11 cellular contexts compared by ENCODE assay signal in the genomic region with DNA sequence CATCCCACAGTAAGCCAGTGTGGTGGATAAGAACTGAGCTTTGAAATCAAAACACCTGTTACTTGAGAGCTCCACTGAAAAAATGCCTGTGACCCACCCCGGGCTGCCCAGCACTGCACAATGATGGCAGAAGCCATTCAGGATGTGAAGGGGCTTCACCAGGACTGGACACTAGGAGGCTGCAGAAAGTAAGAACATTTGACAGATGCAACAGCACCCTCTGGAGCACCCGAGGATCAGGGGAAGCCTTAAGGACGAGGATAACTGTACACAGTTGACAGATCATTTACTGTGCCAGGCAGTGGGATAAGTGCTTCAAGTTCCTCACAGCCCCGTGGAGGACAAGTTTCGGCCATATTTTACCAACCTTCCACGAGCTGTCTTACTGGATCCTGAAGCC. TPM values are rescaled to one million over a fixed set of nuclear protein-coding genes. Genes with fewer than 3 reads are reported as not detected.
A peak's percentile ranks its signal among the peaks of the same experiment; 100 is the strongest.
DNase-seq lines count a peak whose midpoint lies in the region; ATAC-seq, FAIRE-seq and TF ChIP-seq lines count a peak whose summit lies in the region.
"Not testable (repeated sequence)": the region's sequence is repeated elsewhere in the genome, so short reads cannot be mapped to it uniquely, and the experiment has no call there.
"Had no signal": no experiment of that assay in that cellular context is flagged by ENCODE, and none has a peak within 500 bp of the region (broad histone marks: within the 10 kb centered on the region; RNA-seq: fewer than 3 reads in every experiment).

No MANE protein-coding gene starts in this region.

- not testable (repeated sequence) for H3K23me2 ChIP-seq in H1 (ENCODE audit: low read depth, low read length)

- not testable (repeated sequence) for H3K14ac ChIP-seq in H1 (ENCODE audit: insufficient read length)

- H2BK12ac ChIP-seq in H1 (ENCODE audit: low read depth, low read length): not testable (repeated sequence)

- not testable (repeated sequence) for H3K4me3 ChIP-seq in PC-3 (ENCODE audit: low read length); H1 (ENCODE audit: extremely low read depth in 1 of 4, insufficient read depth in 2 of 4, low read depth in 3 of 4, low read length in 4 of 4); mucosa of descending colon

- TF ChIP-seq EP300 in H1 (IDR thresholded peaks at IDR 0.05; ENCODE audit: borderline replicate concordance in 1 of 2, low read depth in 2 of 2, low read length in 2 of 2): not testable (repeated sequence)

- H3F3A ChIP-seq in PC-3 (ENCODE audit: low read length, unreplicated experiment): not testable (repeated sequence)

- intact Hi-C loops in PC-3 (cut with micrococcal nuclease); mucosa of descending colon (cut with DNase I, micrococcal nuclease): not testable (repeated sequence)

- H3K27ac Mint-ChIP-seq in WTC11: not testable (repeated sequence)

- not testable (repeated sequence) for H3K27me3 ChIP-seq in PC-3 (ENCODE audit: low read length); H1 (replicated peaks in 1 of 4; ENCODE audit: control insufficient read depth in 3 of 4, extremely low read depth in 1 of 4, insufficient read depth in 3 of 4, low read length in 3 of 4)

- not testable (repeated sequence) for H3K4me1 ChIP-seq in PC-3 (ENCODE audit: insufficient read depth, low read length); H1 (replicated peaks in 1 of 4; ENCODE audit: control insufficient read depth in 3 of 4, insufficient read depth in 4 of 4, low read length in 3 of 4); mucosa of descending colon (ENCODE audit: low read depth)

- no CpG with 5 or more reads among the region's 6 CpGs for WGBS in H1 (ENCODE audit: extremely low coverage in 1 of 2, insufficient coverage in 1 of 2, insufficient read length in 1 of 2, insufficient replicate concordance in 2 of 2, low coverage in 1 of 2, low lambda C conversion rate in 2 of 2, missing lambda C conversion rate in 1 of 2), 2 experiments

- H2AK5ac ChIP-seq in H1 (ENCODE audit: low read depth, low read length): not testable (repeated sequence)

- peak; percentile 88 for FAIRE-seq in GM19239 (lab: Jason Lieb, UNC)
- FAIRE-seq in H1 (lab: Jason Lieb, UNC): peak; percentile 94

- not testable (repeated sequence) for H3K18ac ChIP-seq in H1 (ENCODE audit: extremely low read depth, low read length)

- H4K8ac ChIP-seq in H1 (ENCODE audit: extremely low read depth, insufficient read depth, low read length): not testable (repeated sequence)

- H3K4me3 Mint-ChIP-seq in WTC11: not testable (repeated sequence)

- not testable (repeated sequence) for TF ChIP-seq RAD21 in H1 (IDR thresholded peaks at IDR 0.05 in 1 of 2, conservative IDR thresholded peaks at IDR 0.05 in 1 of 2; ENCODE audit: low read depth in 2 of 2, low read length in 2 of 2)

- H4K91ac ChIP-seq in H1 (replicated peaks; ENCODE audit: insufficient read length, low read length): not testable (repeated sequence)

- POLR2A ChIA-PET in PC-3 (lab: Charles Lee; ENCODE audit: unreplicated experiment); WTC11 (lab: Charles Lee); H1 (lab: Charles Lee; ENCODE audit: partially characterized antibody): not testable (repeated sequence)

- not testable (repeated sequence) for H2BK120ac ChIP-seq in H1 (replicated peaks; ENCODE audit: low read depth, low read length)

- not testable (repeated sequence) for H3K23ac ChIP-seq in H1 (ENCODE audit: insufficient read length)

- not testable (repeated sequence) for H3K9me3 Mint-ChIP-seq in WTC11

- not testable (repeated sequence) for TF ChIP-seq CTCF in PC-3 (conservative IDR thresholded peaks at IDR 0.05; ENCODE audit: low read depth, low read length); WTC11 (IDR thresholded peaks at IDR 0.05); H1 (IDR thresholded peaks at IDR 0.05; ENCODE audit: control extremely low read depth in 1 of 3, insufficient read depth in 1 of 3, low read depth in 1 of 3, low read length in 3 of 3); mucosa of descending colon (IDR thresholded peaks at IDR 0.05)

- DNase-seq in GM19239 (ENCODE audit: insufficient read length, low spot score); PC-3; WTC11 (ENCODE audit: low spot score); H1 (ENCODE audit: low read depth in 1 of 2, low spot score in 2 of 2); mucosa of descending colon: not testable (repeated sequence)

- not testable (repeated sequence) for H3K27me3 Mint-ChIP-seq in WTC11 (ENCODE audit: low read depth)

- CTCF ChIA-PET in PC-3 (lab: Charles Lee); WTC11 (lab: Charles Lee); H1 (lab: Charles Lee; ENCODE audit: partially characterized antibody): not testable (repeated sequence)

- not testable (repeated sequence) for H3K36me3 Mint-ChIP-seq in WTC11

- not testable (repeated sequence) for H2AFZ ChIP-seq in PC-3 (ENCODE audit: low read length); H1 (ENCODE audit: low read length)

- not testable (repeated sequence) for H2BK5ac ChIP-seq in H1 (ENCODE audit: low read depth, low read length)

- not testable (repeated sequence) for H3K9ac ChIP-seq in PC-3 (ENCODE audit: low read length); H1 (replicated peaks in 1 of 4; ENCODE audit: extremely low read depth in 1 of 4, low read depth in 3 of 4, low read length in 3 of 4)

- not testable (repeated sequence) for H3K27ac ChIP-seq in PC-3 (ENCODE audit: low read length); H1 (ENCODE audit: low read depth, low read length)

- not testable (repeated sequence) for H3K4ac ChIP-seq in H1 (replicated peaks; ENCODE audit: insufficient read length, low read depth, low read length)

- H3K36me3 ChIP-seq in PC-3 (ENCODE audit: low read depth, low read length); H1 (ENCODE audit: control insufficient read depth in 2 of 4, insufficient read depth in 4 of 4, low read length in 3 of 4); mucosa of descending colon (ENCODE audit: low read depth): not testable (repeated sequence)

- not testable (repeated sequence) for H3K56ac ChIP-seq in H1 (replicated peaks; ENCODE audit: insufficient read length, low read depth, low read length)

- H4K5ac ChIP-seq in H1 (ENCODE audit: insufficient read length, low read depth, low read length): not testable (repeated sequence)

- not testable (repeated sequence) for TF ChIP-seq POLR2A in H1 (IDR thresholded peaks at IDR 0.05; ENCODE audit: control extremely low read depth in 1 of 2, low read depth in 2 of 2, low read length in 2 of 2)

- not testable (repeated sequence) for H3K9me2 ChIP-seq in PC-3 (replicated peaks; ENCODE audit: low read length)

- peak; percentile 66 for ATAC-seq in PC-3
- ATAC-seq in WTC11: peak; percentile 84
- peak; percentile 34 for ATAC-seq in mucosa of descending colon

- not testable (repeated sequence) for H3K4me1 Mint-ChIP-seq in WTC11

- H2BK15ac ChIP-seq in H1 (ENCODE audit: low read length): not testable (repeated sequence)

- not testable (repeated sequence) for H3K9me3 ChIP-seq in PC-3 (ENCODE audit: low read length); H1 (ENCODE audit: insufficient read depth in 2 of 2, low read depth in 1 of 2, low read length in 1 of 2); mucosa of descending colon

- not testable (repeated sequence) for H4K20me1 ChIP-seq in PC-3 (ENCODE audit: low read length); H1 (replicated peaks in 1 of 2; ENCODE audit: control insufficient read depth in 1 of 2, insufficient read depth in 2 of 2, low read length in 2 of 2)

- not testable (repeated sequence) for H3K4me2 ChIP-seq in PC-3 (ENCODE audit: low read length); H1 (ENCODE audit: insufficient read depth in 1 of 2, low read depth in 2 of 2, low read length in 2 of 2)

- not testable (repeated sequence) for H2BK20ac ChIP-seq in H1 (ENCODE audit: low read length)

- H3K79me2 ChIP-seq in PC-3 (ENCODE audit: low read length); H1 (ENCODE audit: control insufficient read depth in 1 of 2, insufficient read depth in 2 of 2, low read length in 2 of 2): not testable (repeated sequence)

- not testable (repeated sequence) for H3K79me1 ChIP-seq in H1 (ENCODE audit: low read depth, low read length)

- not testable (repeated sequence) for BruUV-seq in PC-3 (replicated peaks; lab: Mats Ljungman, UMichigan)

RNA-seq across cellular contexts. Expression of a gene that starts 30.4 kb away (rescaled TPM):
- not detected in 2 replicates for total RNA-seq in PC-3 (2014; rRNA removed)
- not detected in 3 replicates for total RNA-seq in WTC11 (2021)
- total RNA-seq in H1 (2021; fragmentation: NEBNext Ultra II Directional; extraction: Animal tissue kit (Norgen Biotek cat#: 25700)): not detected in 2 replicates
- not detected in 2 replicates for polyA plus RNA-seq in H1 (2011; rRNA removed)
- polyA plus RNA-seq in H1 (2011; cell fraction: cytosol; rRNA removed): not detected
- not detected for polyA plus RNA-seq in H1 (2011; cell fraction: nucleus; rRNA removed)
- polyA plus RNA-seq in H1 (2012, experiment 1 of 2): not detected in 4 replicates
- not detected for polyA plus RNA-seq in H1 (2012, experiment 2 of 2)
- polyA plus RNA-seq in H1 (2013, experiment 1 of 2): not detected
- not detected for polyA plus RNA-seq in H1 (2013, experiment 2 of 2)
- polyA minus RNA-seq in H1 (2011; rRNA and poly(A)+ RNA removed): not detected in 2 replicates
- not detected for polyA minus RNA-seq in H1 (2011; cell fraction: cytosol; rRNA and poly(A)+ RNA removed)
- not detected for polyA minus RNA-seq in H1 (2011; cell fraction: nucleus; rRNA and poly(A)+ RNA removed)
- total RNA-seq in mucosa of descending colon: not detected
- total RNA-seq: CD4-positive, alpha-beta T cell; IMR-90 had no signal
- polyA plus RNA-seq: BJ, IMR-90 had no signal

RNA-seq across cellular contexts. Expression of a gene that starts 31.6 kb away (rescaled TPM):
- total RNA-seq in PC-3 (2014; rRNA removed): 0.11 TPM in 1 of 2 replicates, not detected in the other
- 0.48 to 0.85 TPM (median 0.66 TPM) in 3 replicates for total RNA-seq in WTC11 (2021)
- 0.63 TPM in 2 replicates for total RNA-seq in H1 (2021; fragmentation: NEBNext Ultra II Directional; extraction: Animal tissue kit (Norgen Biotek cat#: 25700))
- polyA plus RNA-seq in H1 (2011; rRNA removed): 0.42 and 0.60 TPM in 2 replicates
- polyA plus RNA-seq in H1 (2011; cell fraction: cytosol; rRNA removed): 0.31 TPM
- 1.9 TPM for polyA plus RNA-seq in H1 (2011; cell fraction: nucleus; rRNA removed)
- polyA plus RNA-seq in H1 (2012, experiment 1 of 2): 0.18 to 0.64 TPM (median 0.33 TPM) in 4 replicates
- polyA plus RNA-seq in H1 (2012, experiment 2 of 2): 0.10 TPM
- 0.16 TPM for polyA plus RNA-seq in H1 (2013, experiment 1 of 2)
- polyA plus RNA-seq in H1 (2013, experiment 2 of 2): 0.18 TPM
- polyA minus RNA-seq in H1 (2011; rRNA and poly(A)+ RNA removed): 0.61 and 0.79 TPM in 2 replicates
- polyA minus RNA-seq in H1 (2011; cell fraction: cytosol; rRNA and poly(A)+ RNA removed): not detected
- polyA minus RNA-seq in H1 (2011; cell fraction: nucleus; rRNA and poly(A)+ RNA removed): 1.9 TPM
- 1 to 10 TPM; 1.3 to 2.2 (median 1.8) TPM for total RNA-seq in mucosa of descending colon

RNA-seq across cellular contexts. Expression of a gene that starts 39.5 kb away (rescaled TPM):
- total RNA-seq in PC-3 (2014; rRNA removed): not detected in 2 replicates
- not detected in 3 replicates for total RNA-seq in WTC11 (2021)
- not detected in 2 replicates for total RNA-seq in H1 (2021; fragmentation: NEBNext Ultra II Directional; extraction: Animal tissue kit (Norgen Biotek cat#: 25700))
- polyA plus RNA-seq in H1 (2011; rRNA removed): not detected in 2 replicates
- not detected for polyA plus RNA-seq in H1 (2011; cell fraction: cytosol; rRNA removed)
- not detected for polyA plus RNA-seq in H1 (2011; cell fraction: nucleus; rRNA removed)
- polyA plus RNA-seq in H1 (2012, experiment 1 of 2): not detected in 4 replicates
- polyA plus RNA-seq in H1 (2012, experiment 2 of 2): not detected
- polyA plus RNA-seq in H1 (2013, experiment 1 of 2): not detected
- not detected for polyA plus RNA-seq in H1 (2013, experiment 2 of 2)
- not detected in 2 replicates for polyA minus RNA-seq in H1 (2011; rRNA and poly(A)+ RNA removed)
- polyA minus RNA-seq in H1 (2011; cell fraction: cytosol; rRNA and poly(A)+ RNA removed): not detected
- not detected for polyA minus RNA-seq in H1 (2011; cell fraction: nucleus; rRNA and poly(A)+ RNA removed)
- total RNA-seq in mucosa of descending colon: not detected
- total RNA-seq: Caco-2; CD4-positive, alpha-beta T cell; HFFc6; HT1080; IMR-90 had no signal
- polyA plus RNA-seq: BJ, IMR-90 had no signal

Comparison
In these comparisons a context has a peak if more than half of its experiments do, and no peak if none do; other contexts are left out.
1. ATAC-seq: peak in every context shown above with its lines; median percentile 84 in WTC11; 66 in PC-3; 34 in mucosa of descending colon.